Comparison of ENCODE assay signal across 9 cellular contexts in the genomic region with DNA sequence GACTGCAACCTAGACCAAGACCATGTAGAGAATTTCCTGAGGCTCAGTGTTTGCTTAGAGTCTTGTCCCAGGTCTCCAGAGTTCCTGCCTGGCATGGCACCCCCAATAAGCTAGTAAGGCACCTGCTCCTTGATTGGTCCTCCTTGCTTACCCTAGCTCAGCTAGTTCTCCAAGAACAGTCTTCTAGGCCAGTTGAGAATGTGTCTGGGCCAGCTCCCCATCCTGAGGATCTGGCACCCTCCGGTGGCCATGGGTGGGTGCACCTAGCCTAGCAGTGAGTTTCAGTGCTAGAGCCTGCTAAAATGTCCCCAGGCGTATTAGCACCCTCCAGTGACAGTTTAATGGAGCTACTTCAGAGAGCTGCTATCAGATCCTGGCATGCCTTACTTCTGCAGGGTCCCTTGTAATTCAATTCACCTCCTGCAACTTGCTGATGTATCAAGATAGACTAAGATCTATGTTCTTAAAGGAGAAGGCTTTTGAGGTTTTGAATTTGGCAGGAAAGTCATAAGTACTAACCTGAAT. TPM values are rescaled to one million over a fixed set of nuclear protein-coding genes. Genes with fewer than 3 reads are reported as not detected.
A peak's percentile ranks its signal among the peaks of the same experiment; 100 is the strongest.
DNase-seq lines count a peak whose midpoint lies in the region; ATAC-seq and TF ChIP-seq lines count a peak whose summit lies in the region.
"Had no signal": no experiment of that assay in that cellular context is flagged by ENCODE, and none has a peak within 500 bp of the region (broad histone marks: within the 10 kb centered on the region; RNA-seq: fewer than 3 reads in every experiment).

No MANE protein-coding gene starts in this region.

- no peak overlapping the region for H3K27ac ChIP-seq in GM23338 (ENCODE audit: low read depth)
- H3K27ac ChIP-seq: BLaER1 had no signal

- H3K27ac Mint-ChIP-seq in GM23338, result no peak overlapping the region
- no peak overlapping the region for H3K27ac Mint-ChIP-seq in activated naive CD4-positive, alpha-beta T cell treated with anti-CD3 and anti-CD28 coated beads, Interleukin-2, amount 10 ng/mL, durations not matched to agents 7 days and 5 days

- H3K4me1 Mint-ChIP-seq in GM23338, result peaks cover 7% of the 10 kb centered on the region; the same call in 2 of the 3 replicates
- no peaks in the 10 kb centered on the region for H3K4me1 Mint-ChIP-seq in activated naive CD4-positive, alpha-beta T cell treated with anti-CD3 and anti-CD28 coated beads, Interleukin-2, amount 10 ng/mL, durations not matched to agents 7 days and 5 days

- H3K9me2 ChIP-seq in GM23338 (ENCODE audit: insufficient read depth), result no peaks in the 10 kb centered on the region

- H3K9me3 Mint-ChIP-seq in GM23338, result peaks cover 3% of the 10 kb centered on the region; the same call in 1 of the 3 replicates
- no peaks in the 10 kb centered on the region for H3K9me3 Mint-ChIP-seq in activated naive CD4-positive, alpha-beta T cell treated with anti-CD3 and anti-CD28 coated beads, Interleukin-2, amount 10 ng/mL, durations not matched to agents 7 days and 5 days

- no peaks in the 10 kb centered on the region for H3K36me3 ChIP-seq in GM23338 (ENCODE audit: insufficient read depth)
- H3K36me3 ChIP-seq: BLaER1 had no signal

- peak; percentile 95 to 99 for TF ChIP-seq CTCF in GM23338 (conservative IDR thresholded peaks at IDR 0.05; ENCODE audit: low read depth in 2 of 2)

- no peaks in the 10 kb centered on the region for H3K36me3 Mint-ChIP-seq in GM23338 (ENCODE audit: low read depth)
- no peaks in the 10 kb centered on the region for H3K36me3 Mint-ChIP-seq in activated naive CD4-positive, alpha-beta T cell treated with anti-CD3 and anti-CD28 coated beads, Interleukin-2, amount 10 ng/mL, durations not matched to agents 7 days and 5 days

- no peak overlapping the region for H3K4me3 Mint-ChIP-seq in GM23338
- no peak overlapping the region for H3K4me3 Mint-ChIP-seq in activated naive CD4-positive, alpha-beta T cell treated with anti-CD3 and anti-CD28 coated beads, Interleukin-2, amount 10 ng/mL, durations not matched to agents 7 days and 5 days

- no peak overlapping the region for H3K4me3 ChIP-seq in GM23338
- H3K4me3 ChIP-seq: BLaER1 had no signal

- H3K27me3 Mint-ChIP-seq in GM23338 (ENCODE audit: insufficient read depth, low read depth, poor library complexity), result peaks cover 7% of the 10 kb centered on the region
- peaks cover 17% of the 10 kb centered on the region for H3K27me3 Mint-ChIP-seq in activated naive CD4-positive, alpha-beta T cell treated with anti-CD3 and anti-CD28 coated beads, Interleukin-2, amount 10 ng/mL, durations not matched to agents 7 days and 5 days

- peak; percentile 99 for ATAC-seq in GM23338

- CTCF ChIA-PET in activated naive CD4-positive, alpha-beta T cell treated with anti-CD3 and anti-CD28 coated beads, Interleukin-2, amount 10 ng/mL, durations not matched to agents 7 days and 5 days (lab: Charles Lee), result interaction anchor here (0.5 to 1.8 kb wide), 43 partner anchors 9 to 696 kb away, joined by 3 to 18 read pairs (median 4); a partner anchor contains a TSS

- H3K27me3 ChIP-seq in GM23338 (ENCODE audit: insufficient read depth), result no peaks in the 10 kb centered on the region
- H3K27me3 ChIP-seq: BLaER1 had no signal

- no peaks in the 10 kb centered on the region for H3K79me2 ChIP-seq in GM23338 (replicated peaks; ENCODE audit: insufficient read depth)

- H3K4me1 ChIP-seq in GM23338 (ENCODE audit: insufficient read depth), result no peaks in the 10 kb centered on the region; the same call in 1 of the 2 replicates

- H3K4me2 ChIP-seq in GM23338, result no peak overlapping the region
- H3K4me2 ChIP-seq: BLaER1 had no signal

- peak; percentile 38 for DNase-seq in NCI-H146 (lab: John Stamatoyannopoulos, UW)
- no peak for DNase-seq in NCI-H146 treated with DMSO at 0.1 percent for 48 hours (lab: John Stamatoyannopoulos, UW; ENCODE audit: unreplicated experiment)
- peak; percentile 93 for DNase-seq in GM23338 (ENCODE audit: low spot score)
- DNase-seq in KG1 (lab: John Stamatoyannopoulos, UW), result peak; percentile 36
- peak; percentile 6 to 42 for DNase-seq in SHP77 (lab: John Stamatoyannopoulos, UW)
- DNase-seq in activated naive CD4-positive, alpha-beta T cell treated with anti-CD3 and anti-CD28 coated beads, Interleukin-2, amount 10 ng/mL, durations not matched to agents 7 days and 5 days, result peak; percentile 79
- DNase-seq in inferior parietal cortex (ENCODE audit: extremely low spot score), result peak; percentile 33
- peak; percentile 79 for DNase-seq in stimulated activated CD8-positive, alpha-beta memory T cell treated with anti-CD3 and anti-CD28 coated beads, Interleukin-4, amount 100 ng/mL, for 48 hours

- no peak overlapping the region for H2AFZ ChIP-seq in GM23338

- H4K20me1 ChIP-seq in GM23338 (replicated peaks; ENCODE audit: insufficient read depth), result no peaks in the 10 kb centered on the region
- H4K20me1 ChIP-seq: BLaER1 had no signal

- no peaks in the 10 kb centered on the region for H3F3A ChIP-seq in GM23338 (replicated peaks; ENCODE audit: low read depth)

TF ChIP-seq in GM23338, 12 proteins besides CTCF, POLR2A, EP300 and RAD21 (continues in another document):
- TF ChIP-seq, protein P1, sequence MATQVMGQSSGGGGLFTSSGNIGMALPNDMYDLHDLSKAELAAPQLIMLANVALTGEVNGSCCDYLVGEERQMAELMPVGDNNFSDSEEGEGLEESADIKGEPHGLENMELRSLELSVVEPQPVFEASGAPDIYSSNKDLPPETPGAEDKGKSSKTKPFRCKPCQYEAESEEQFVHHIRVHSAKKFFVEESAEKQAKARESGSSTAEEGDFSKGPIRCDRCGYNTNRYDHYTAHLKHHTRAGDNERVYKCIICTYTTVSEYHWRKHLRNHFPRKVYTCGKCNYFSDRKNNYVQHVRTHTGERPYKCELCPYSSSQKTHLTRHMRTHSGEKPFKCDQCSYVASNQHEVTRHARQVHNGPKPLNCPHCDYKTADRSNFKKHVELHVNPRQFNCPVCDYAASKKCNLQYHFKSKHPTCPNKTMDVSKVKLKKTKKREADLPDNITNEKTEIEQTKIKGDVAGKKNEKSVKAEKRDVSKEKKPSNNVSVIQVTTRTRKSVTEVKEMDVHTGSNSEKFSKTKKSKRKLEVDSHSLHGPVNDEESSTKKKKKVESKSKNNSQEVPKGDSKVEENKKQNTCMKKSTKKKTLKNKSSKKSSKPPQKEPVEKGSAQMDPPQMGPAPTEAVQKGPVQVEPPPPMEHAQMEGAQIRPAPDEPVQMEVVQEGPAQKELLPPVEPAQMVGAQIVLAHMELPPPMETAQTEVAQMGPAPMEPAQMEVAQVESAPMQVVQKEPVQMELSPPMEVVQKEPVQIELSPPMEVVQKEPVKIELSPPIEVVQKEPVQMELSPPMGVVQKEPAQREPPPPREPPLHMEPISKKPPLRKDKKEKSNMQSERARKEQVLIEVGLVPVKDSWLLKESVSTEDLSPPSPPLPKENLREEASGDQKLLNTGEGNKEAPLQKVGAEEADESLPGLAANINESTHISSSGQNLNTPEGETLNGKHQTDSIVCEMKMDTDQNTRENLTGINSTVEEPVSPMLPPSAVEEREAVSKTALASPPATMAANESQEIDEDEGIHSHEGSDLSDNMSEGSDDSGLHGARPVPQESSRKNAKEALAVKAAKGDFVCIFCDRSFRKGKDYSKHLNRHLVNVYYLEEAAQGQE (IDR thresholded peaks at IDR 0.05; ENCODE audit: unreplicated experiment), result no peak
- TF ChIP-seq, protein P2, sequence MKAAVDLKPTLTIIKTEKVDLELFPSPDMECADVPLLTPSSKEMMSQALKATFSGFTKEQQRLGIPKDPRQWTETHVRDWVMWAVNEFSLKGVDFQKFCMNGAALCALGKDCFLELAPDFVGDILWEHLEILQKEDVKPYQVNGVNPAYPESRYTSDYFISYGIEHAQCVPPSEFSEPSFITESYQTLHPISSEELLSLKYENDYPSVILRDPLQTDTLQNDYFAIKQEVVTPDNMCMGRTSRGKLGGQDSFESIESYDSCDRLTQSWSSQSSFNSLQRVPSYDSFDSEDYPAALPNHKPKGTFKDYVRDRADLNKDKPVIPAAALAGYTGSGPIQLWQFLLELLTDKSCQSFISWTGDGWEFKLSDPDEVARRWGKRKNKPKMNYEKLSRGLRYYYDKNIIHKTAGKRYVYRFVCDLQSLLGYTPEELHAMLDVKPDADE (IDR thresholded peaks at IDR 0.05), result no peak
- TF ChIP-seq EZH2 (IDR thresholded peaks at IDR 0.05; ENCODE audit: low read depth, unreplicated experiment) (no peak), EZH2phosphoT487 (IDR thresholded peaks at IDR 0.05; ENCODE audit: unreplicated experiment) (no peak), CREB1 (CRISPR knock-in tag; IDR thresholded peaks at IDR 0.05; ENCODE audit: low read depth) (no peak)

RNA-seq across cellular contexts. Expression of a gene that starts 44.4 kb away (rescaled TPM):
- total RNA-seq in GM23338 (2014; rRNA removed; shearing (Covaris generic)), result 45.8 and 47.1 TPM in 2 replicates
- 11.8 and 13.0 TPM in 2 replicates for polyA plus RNA-seq in GM23338 (2016; fragmentation: Nextera tagmentation; extraction: Ambion mirVana)
